Comparison of ENCODE assay signal across 8 cellular contexts in the genomic region with DNA sequence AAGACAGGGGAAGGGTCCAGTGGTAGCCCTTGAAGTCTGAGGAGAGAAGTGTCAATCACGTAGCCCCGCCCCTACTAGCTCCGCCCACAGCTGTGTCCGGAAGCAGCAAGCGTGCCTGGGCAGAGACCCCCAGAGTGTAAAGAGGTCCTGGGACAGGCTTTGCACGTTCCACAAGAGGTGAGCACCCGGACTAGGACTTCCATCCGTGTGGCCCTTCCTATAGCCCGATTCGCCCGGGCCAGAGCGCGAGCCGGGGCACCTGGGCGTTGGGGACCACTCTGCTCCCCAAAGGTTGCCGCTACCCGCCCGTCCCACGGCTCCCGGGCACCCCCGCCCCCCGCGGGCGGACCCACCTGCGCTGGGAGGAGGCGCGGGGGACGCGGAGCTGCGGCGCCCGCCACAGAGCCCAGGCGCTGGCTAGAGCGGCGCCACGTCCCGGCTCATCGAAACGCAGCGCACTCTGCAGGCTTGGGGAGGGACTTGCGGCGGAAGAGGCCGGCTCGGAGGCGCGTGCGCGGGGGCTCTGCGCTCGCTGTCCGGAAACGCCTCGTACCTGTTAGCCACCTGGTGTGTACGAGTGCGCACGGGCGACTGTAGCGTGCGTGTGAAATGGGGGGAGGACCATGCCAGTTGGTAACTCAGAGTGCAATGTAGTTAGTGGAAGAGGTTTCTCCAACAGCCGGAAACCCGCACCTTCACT. TPM values are rescaled to one million over a fixed set of nuclear protein-coding genes. Genes with fewer than 3 reads are reported as not detected.
DNase-seq lines count a peak whose midpoint lies in the region; ATAC-seq and TF ChIP-seq lines count a peak whose summit lies in the region.

A gene with protein sequence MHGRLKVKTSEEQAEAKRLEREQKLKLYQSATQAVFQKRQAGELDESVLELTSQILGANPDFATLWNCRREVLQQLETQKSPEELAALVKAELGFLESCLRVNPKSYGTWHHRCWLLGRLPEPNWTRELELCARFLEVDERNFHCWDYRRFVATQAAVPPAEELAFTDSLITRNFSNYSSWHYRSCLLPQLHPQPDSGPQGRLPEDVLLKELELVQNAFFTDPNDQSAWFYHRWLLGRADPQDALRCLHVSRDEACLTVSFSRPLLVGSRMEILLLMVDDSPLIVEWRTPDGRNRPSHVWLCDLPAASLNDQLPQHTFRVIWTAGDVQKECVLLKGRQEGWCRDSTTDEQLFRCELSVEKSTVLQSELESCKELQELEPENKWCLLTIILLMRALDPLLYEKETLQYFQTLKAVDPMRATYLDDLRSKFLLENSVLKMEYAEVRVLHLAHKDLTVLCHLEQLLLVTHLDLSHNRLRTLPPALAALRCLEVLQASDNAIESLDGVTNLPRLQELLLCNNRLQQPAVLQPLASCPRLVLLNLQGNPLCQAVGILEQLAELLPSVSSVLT (minus strand): TSS at position 464 of the 700 bp plus-strand sequence. CDS start 482 bp downstream, outside the sequence.

- H3K36me3 Mint-ChIP-seq in T-helper 1 cell treated with Interleukin-12 subunit alpha and Interleukin-12 subunit beta and Interleukin-4 antibody, amounts not matched to agents 30 μg/mL and 1 μg/mL, for 36 hours (ENCODE audit: low read depth): peaks cover 21% of the 10 kb centered on the region

- H3K4me1 ChIP-seq in right cardiac atrium (ENCODE audit: control insufficient read depth, insufficient read depth, low read length) (no peaks in the 10 kb centered on the region), vagina (peaks cover 18% of the 10 kb centered on the region)

- peak; percentile 80 for ATAC-seq in HG02870 (IDR thresholded peaks at IDR 0.05; ENCODE audit: unreplicated experiment)
- peak; percentile 96 for ATAC-seq in right cardiac atrium

- in situ Hi-C loops in GM13977 (cut with MboI; ENCODE audit: low pct_unique_long_range_greater_than_20kb, low sequenced_read_pairs, unreplicated experiment): no loop called here

- no peak for TF ChIP-seq POLR2A in vagina (IDR thresholded peaks at IDR 0.05)

- H3K9me3 ChIP-seq in right cardiac atrium (ENCODE audit: control insufficient read depth, low read length): no peaks in the 10 kb centered on the region
- H3K9me3 ChIP-seq in vagina: no peaks in the 10 kb centered on the region

- peak within 1 kb of the TSS; percentile 97 for H3K27ac ChIP-seq in right cardiac atrium (ENCODE audit: low read length)
- H3K27ac ChIP-seq in vagina: peak within 1 kb of the TSS; percentile 97

- intact Hi-C loops in right cardiac atrium (cut with DNase I) (no loop called here), vagina (cut with DNase I) (no loop called here)

- peaks cover 0 to 17% of the 10 kb centered on the region in 2 donors for H3K36me3 ChIP-seq in vagina

- H3K27me3 ChIP-seq in right cardiac atrium (ENCODE audit: control insufficient read depth, insufficient read depth) (no peaks in the 10 kb centered on the region), vagina (no peaks in the 10 kb centered on the region)

- H3K27ac Mint-ChIP-seq in T-helper 1 cell treated with Interleukin-12 subunit alpha and Interleukin-12 subunit beta and Interleukin-4 antibody, amounts not matched to agents 30 μg/mL and 1 μg/mL, for 36 hours: peak within 1 kb of the TSS; percentile 96

- DNase-seq in GM13977 (ENCODE audit: low spot score): peak; percentile 97
- peak; percentile 91 for DNase-seq in NCI-H146 (lab: John Stamatoyannopoulos, UW)
- DNase-seq in amygdala (lab: John Stamatoyannopoulos, UW): peak; percentile 25 to 85 (median 68)
- peak; percentile 88 to 95 (median 95) for DNase-seq in right cardiac atrium
- DNase-seq in putamen (ENCODE audit: low spot score): peak; percentile 87
- DNase-seq in vagina (ENCODE audit: extremely low spot score in 2 of 2): no peak

- H3K9me3 Mint-ChIP-seq in T-helper 1 cell treated with Interleukin-12 subunit alpha and Interleukin-12 subunit beta and Interleukin-4 antibody, amounts not matched to agents 30 μg/mL and 1 μg/mL, for 36 hours: no peaks in the 10 kb centered on the region

- TF ChIP-seq CTCF in GM13977 (IDR thresholded peaks at IDR 0.05; ENCODE audit: extremely low read depth, insufficient read depth, missing control alignments): peak; percentile 96
- peak; percentile 49 to 92 (median 60) for TF ChIP-seq CTCF in vagina (IDR thresholded peaks at IDR 0.05)

- no peaks in the 10 kb centered on the region for H3K27me3 Mint-ChIP-seq in T-helper 1 cell treated with Interleukin-12 subunit alpha and Interleukin-12 subunit beta and Interleukin-4 antibody, amounts not matched to agents 30 μg/mL and 1 μg/mL, for 36 hours (ENCODE audit: low read depth)

- H3K4me3 ChIP-seq in right cardiac atrium (ENCODE audit: low read length): peak within 1 kb of the TSS; percentile 85
- H3K4me3 ChIP-seq in vagina: peak within 1 kb of the TSS; percentile 89 to 90

- WGBS in right cardiac atrium: under 1% methylated on average over 61 of the region's 61 CpGs

- peaks cover 39% of the 10 kb centered on the region for H3K4me1 Mint-ChIP-seq in T-helper 1 cell treated with Interleukin-12 subunit alpha and Interleukin-12 subunit beta and Interleukin-4 antibody, amounts not matched to agents 30 μg/mL and 1 μg/mL, for 36 hours (ENCODE audit: low read depth)

- H3K4me3 Mint-ChIP-seq in T-helper 1 cell treated with Interleukin-12 subunit alpha and Interleukin-12 subunit beta and Interleukin-4 antibody, amounts not matched to agents 30 μg/mL and 1 μg/mL, for 36 hours: peak within 1 kb of the TSS; percentile 93

RNA-seq across cellular contexts. Expression of the gene that starts here (rescaled TPM):
- total RNA-seq in right cardiac atrium: 10 to 100 TPM; 18.1 to 21.4 (median 20.8) TPM
- polyA plus RNA-seq in right cardiac atrium: 20.7 TPM
- 43.5 TPM for total RNA-seq in vagina

Comparison
In these comparisons a context has a peak if more than half of its experiments do, and no peak if none do; other contexts are left out.
1. DNase-seq: peak in GM13977 (single experiment), NCI-H146 (single experiment), amygdala (56 of 56), right cardiac atrium (3 of 3) and putamen (single experiment); none in vagina (0 of 2).